In genomic region chr5:155189981-155190380, GRCh38 we compare ENCODE assay signal across 18 cellular contexts.
DNase-seq lines count a peak whose midpoint lies in the region; ATAC-seq and TF ChIP-seq lines count a peak whose summit lies in the region.
"Had no signal": no experiment of that assay in that cellular context is flagged by ENCODE, and none has a peak within 500 bp of the region (broad histone marks: within the 10 kb centered on the region; RNA-seq: fewer than 3 reads in every experiment).

No MANE protein-coding gene starts in this region.

- no peaks in the 10 kb centered on the region for H3K9me3 ChIP-seq in uterus

- H3K36me3 ChIP-seq in uterus = no peaks in the 10 kb centered on the region

- BruUV-seq in MCF 10A (replicated peaks; lab: Mats Ljungman, UMichigan) = no TSS peak

- no peak for TF ChIP-seq POLR2A in uterus (IDR thresholded peaks at IDR 0.05)

- no peaks in the 10 kb centered on the region for H3K9me3 Mint-ChIP-seq in MCF 10A (ENCODE audit: unreplicated experiment)
- peaks cover 13% of the 10 kb centered on the region for H3K9me3 Mint-ChIP-seq in activated naive CD4-positive, alpha-beta T cell treated with anti-CD3 and anti-CD28 coated beads for 36 hours

- H3K4me3 Mint-ChIP-seq in MCF 10A (ENCODE audit: unreplicated experiment) = no peak overlapping the region
- H3K4me3 Mint-ChIP-seq in activated naive CD4-positive, alpha-beta T cell treated with anti-CD3 and anti-CD28 coated beads for 36 hours = no peak overlapping the region
- H3K4me3 Mint-ChIP-seq: activated naive CD4-positive, alpha-beta T cell treated with anti-CD3 and anti-CD28 coated beads, Interleukin-2, amount 50 U/mL, for 24 hours; CD4-positive, alpha-beta T cell; dendritic cell treated with granulocyte-macrophage colony-stimulating factor and Interleukin-4, amounts not matched to agents 40 ng/mL and 50 ng/mL, for 4 days; IgD-negative memory B cell; neural crest cell had no signal

- H3K4me1 Mint-ChIP-seq in MCF 10A (ENCODE audit: insufficient read depth, unreplicated experiment) = peaks cover 13% of the 10 kb centered on the region
- H3K4me1 Mint-ChIP-seq in activated naive CD4-positive, alpha-beta T cell treated with anti-CD3 and anti-CD28 coated beads for 36 hours (ENCODE audit: low read depth) = no peaks in the 10 kb centered on the region
- H3K4me1 Mint-ChIP-seq: activated naive CD4-positive, alpha-beta T cell treated with anti-CD3 and anti-CD28 coated beads, Interleukin-2, amount 50 U/mL, for 24 hours; neural crest cell had no signal

- H3K27me3 Mint-ChIP-seq in MCF 10A (ENCODE audit: insufficient read depth, unreplicated experiment) = no peaks in the 10 kb centered on the region
- peaks cover 15% of the 10 kb centered on the region for H3K27me3 Mint-ChIP-seq in activated naive CD4-positive, alpha-beta T cell treated with anti-CD3 and anti-CD28 coated beads for 36 hours (ENCODE audit: low read depth)
- H3K27me3 Mint-ChIP-seq: dendritic cell treated with granulocyte-macrophage colony-stimulating factor and Interleukin-4, amounts not matched to agents 40 ng/mL and 50 ng/mL, for 4 days had no signal

- DNase-seq in COLO829 (ENCODE audit: low spot score) (peak; percentile 11), NCI-H2196 (lab: John Stamatoyannopoulos, UW; ENCODE audit: unreplicated experiment) (peak; percentile 86), MCF 10A (ENCODE audit: unreplicated experiment) (peak; percentile 49), uterus (no peak), DMS114 treated with DMSO at 0.1 percent for 48 hours (lab: John Stamatoyannopoulos, UW; ENCODE audit: unreplicated experiment) (no peak), posterior vena cava (ENCODE audit: low spot score) (no peak)
- no peak for DNase-seq in activated naive CD4-positive, alpha-beta T cell treated with anti-CD3 and anti-CD28 coated beads for 36 hours
- DNase-seq: activated CD4-positive, alpha-beta T cell treated with anti-CD3 and anti-CD28 coated beads for 4 hours; CD4-positive, alpha-beta T cell; GDM1; NCI-H446 treated with DMSO at 0.1 percent for 48 hours; right cardiac atrium had no signal

- CTCF ChIA-PET in MCF 10A (lab: Yijun Ruan, JAX) = no interaction called here
- CTCF ChIA-PET in activated naive CD4-positive, alpha-beta T cell treated with anti-CD3 and anti-CD28 coated beads for 36 hours (lab: Charles Lee) = no interaction called here

- intact Hi-C loops in MCF 10A (cut with micrococcal nuclease) = no loop called here
- intact Hi-C loops in uterus (cut with DNase I; ENCODE audit: low total_unique reads) = no loop called here
- intact Hi-C loops in activated naive CD4-positive, alpha-beta T cell treated with anti-CD3 and anti-CD28 coated beads for 36 hours (cut with micrococcal nuclease) = no loop called here
- intact Hi-C loops in posterior vena cava (cut with DNase I) = no loop called here

- POLR2A ChIA-PET in MCF 10A (lab: Yijun Ruan, JAX) = no interaction called here

- H3K36me3 Mint-ChIP-seq in MCF 10A (ENCODE audit: insufficient read depth, unreplicated experiment) = no peaks in the 10 kb centered on the region
- H3K36me3 Mint-ChIP-seq in activated naive CD4-positive, alpha-beta T cell treated with anti-CD3 and anti-CD28 coated beads for 36 hours (ENCODE audit: low read depth) = no peaks in the 10 kb centered on the region
- H3K36me3 Mint-ChIP-seq: activated naive CD4-positive, alpha-beta T cell treated with anti-CD3 and anti-CD28 coated beads, Interleukin-2, amount 50 U/mL, for 24 hours; IgD-negative memory B cell had no signal

- no peak for TF ChIP-seq CTCF in MCF 10A (IDR thresholded peaks at IDR 0.05; ENCODE audit: unreplicated experiment)
- no peak for TF ChIP-seq CTCF in uterus (IDR thresholded peaks at IDR 0.05)

- no peaks in the 10 kb centered on the region for H3K27me3 ChIP-seq in uterus

- no peaks in the 10 kb centered on the region for H3K4me1 ChIP-seq in uterus

- H3K27ac Mint-ChIP-seq in MCF 10A (ENCODE audit: low read depth, unreplicated experiment) = no peak overlapping the region
- H3K27ac Mint-ChIP-seq in activated naive CD4-positive, alpha-beta T cell treated with anti-CD3 and anti-CD28 coated beads for 36 hours = no peak overlapping the region
- H3K27ac Mint-ChIP-seq: activated naive CD4-positive, alpha-beta T cell treated with anti-CD3 and anti-CD28 coated beads, Interleukin-2, amount 50 U/mL, for 24 hours; CD4-positive, alpha-beta T cell; dendritic cell treated with granulocyte-macrophage colony-stimulating factor and Interleukin-4, amounts not matched to agents 40 ng/mL and 50 ng/mL, for 4 days; IgD-negative memory B cell had no signal

- no peak overlapping the region for H3K4me3 ChIP-seq in uterus

- peak; percentile 57 for ATAC-seq in HG02852 (IDR thresholded peaks at IDR 0.05; ENCODE audit: unreplicated experiment)
- ATAC-seq: HCT116, right cardiac atrium had no signal

- no peak overlapping the region for H3K27ac ChIP-seq in uterus

Comparison
In these comparisons a context has a peak if more than half of its experiments do, and no peak if none do; other contexts are left out.
1. DNase-seq: peak in COLO829 (single experiment), NCI-H2196 (single experiment) and MCF 10A (single experiment); none in uterus (0 of 2), activated naive CD4-positive, alpha-beta T cell treated with anti-CD3 and anti-CD28 coated beads for 36 hours (single experiment), DMS114 treated with DMSO at 0.1 percent for 48 hours (single experiment) and posterior vena cava (single experiment).